Comparison of ENCODE assay signal across 13 cellular contexts in the genomic region with DNA sequence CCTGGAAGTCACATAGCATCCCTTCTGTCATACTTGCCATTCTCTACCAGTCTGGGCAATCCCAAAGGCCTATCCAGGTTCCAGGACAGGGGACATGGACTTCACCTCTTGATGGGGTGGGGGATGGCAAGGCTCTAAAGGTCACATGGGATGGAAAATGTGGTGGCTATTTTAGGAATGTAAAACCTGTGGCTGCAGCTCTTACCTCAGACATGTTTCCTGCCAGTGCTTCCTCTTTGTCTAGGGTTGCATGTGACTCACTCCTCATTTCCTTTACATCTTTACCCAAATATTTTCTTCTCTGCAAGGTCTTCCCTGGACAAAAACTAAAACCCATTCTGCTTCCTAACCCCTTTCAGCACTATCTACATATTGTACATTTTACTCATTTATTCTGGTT.
DNase-seq lines count a peak whose midpoint lies in the region; ATAC-seq and TF ChIP-seq lines count a peak whose summit lies in the region.
"Had no signal": no experiment of that assay in that cellular context is flagged by ENCODE, and none has a peak within 500 bp of the region (broad histone marks: within the 10 kb centered on the region; RNA-seq: fewer than 3 reads in every experiment).

No MANE protein-coding gene starts in this region.

- DNase-seq in Daoy (ENCODE audit: low read depth) (peak; percentile 63), MG63 (peak; percentile 6), astrocyte of the spinal cord (ENCODE audit: low read depth, low spot score) (peak; percentile 79), lung microvascular endothelial cell (ENCODE audit: low read depth in 2 of 2) (peak; percentile 87 to 98), immature natural killer cell (no peak)
- DNase-seq in activated naive CD4-positive, alpha-beta T cell treated with anti-CD3 and anti-CD28 coated beads for 36 hours: no peak
- DNase-seq: activated CD4-positive, alpha-beta T cell treated with anti-CD3 and anti-CD28 coated beads, Interleukin-2, amount 50 U/mL, for 48 hours; colonic mucosa; left colon; NCI-H526; testis had no signal

- in situ Hi-C loops in astrocyte of the spinal cord (cut with HindIII; ENCODE audit: low sequenced_read_pairs): no loop called here

- CTCF ChIA-PET in activated naive CD4-positive, alpha-beta T cell treated with anti-CD3 and anti-CD28 coated beads for 36 hours (lab: Charles Lee): interaction anchor here (0.7 kb wide), 1 partner anchor 816 kb away, joined by 3 read pairs; no protein-coding TSS in a partner anchor

- no peaks in the 10 kb centered on the region for H3K27me3 ChIP-seq in MG63
- H3K27me3 ChIP-seq: colonic mucosa, testis had no signal

- H3K36me3 ChIP-seq in MG63: no peaks in the 10 kb centered on the region
- H3K36me3 ChIP-seq: colonic mucosa had no signal

- H3K9me3 ChIP-seq in MG63: no peaks in the 10 kb centered on the region
- H3K9me3 ChIP-seq: colonic mucosa, testis had no signal

- peaks cover 0 to 5% (median under 1%) of the 10 kb centered on the region in 6 donors for H3K9me3 Mint-ChIP-seq in immature natural killer cell
- H3K9me3 Mint-ChIP-seq in activated naive CD4-positive, alpha-beta T cell treated with anti-CD3 and anti-CD28 coated beads for 36 hours: no peaks in the 10 kb centered on the region

- no peaks in the 10 kb centered on the region for H3K36me3 Mint-ChIP-seq in immature natural killer cell
- no peaks in the 10 kb centered on the region for H3K36me3 Mint-ChIP-seq in activated naive CD4-positive, alpha-beta T cell treated with anti-CD3 and anti-CD28 coated beads for 36 hours (ENCODE audit: low read depth)

- peaks cover 0 to 3% (median 3%) of the 10 kb centered on the region in 3 donors for H3K27me3 Mint-ChIP-seq in immature natural killer cell (ENCODE audit: low read depth in 3 of 3)
- H3K27me3 Mint-ChIP-seq in activated naive CD4-positive, alpha-beta T cell treated with anti-CD3 and anti-CD28 coated beads for 36 hours (ENCODE audit: low read depth): no peaks in the 10 kb centered on the region

- peaks cover 2 to 30% of the 10 kb centered on the region in 2 donors for H3K4me1 Mint-ChIP-seq in immature natural killer cell
- no peaks in the 10 kb centered on the region for H3K4me1 Mint-ChIP-seq in activated naive CD4-positive, alpha-beta T cell treated with anti-CD3 and anti-CD28 coated beads for 36 hours (ENCODE audit: low read depth)

- intact Hi-C loops in activated naive CD4-positive, alpha-beta T cell treated with anti-CD3 and anti-CD28 coated beads for 36 hours (cut with micrococcal nuclease): no loop called here

- ATAC-seq in GM21367 (IDR thresholded peaks at IDR 0.05; ENCODE audit: unreplicated experiment) (no peak), GM21825 (IDR thresholded peaks at IDR 0.05; ENCODE audit: unreplicated experiment) (no peak)
- ATAC-seq: left colon had no signal

- no peak overlapping the region for H3K4me3 ChIP-seq in MG63
- no peak overlapping the region for H3K4me3 ChIP-seq in astrocyte of the spinal cord (ENCODE audit: low read depth, low read length)
- H3K4me3 ChIP-seq: colonic mucosa, testis had no signal

- no peak overlapping the region for H3K27ac Mint-ChIP-seq in immature natural killer cell
- H3K27ac Mint-ChIP-seq in activated naive CD4-positive, alpha-beta T cell treated with anti-CD3 and anti-CD28 coated beads for 36 hours: no peak overlapping the region

- peak overlapping the region in 2 of 5 donors; percentile 0 to 1 for H3K4me3 Mint-ChIP-seq in immature natural killer cell
- H3K4me3 Mint-ChIP-seq in activated naive CD4-positive, alpha-beta T cell treated with anti-CD3 and anti-CD28 coated beads for 36 hours: no peak overlapping the region

- no peak for TF ChIP-seq CTCF in astrocyte of the spinal cord (IDR thresholded peaks at IDR 0.05; ENCODE audit: low read depth, low read length)

Comparison
In these comparisons a context has a peak if more than half of its experiments do, and no peak if none do; other contexts are left out.
1. DNase-seq: peak in Daoy (single experiment), MG63 (single experiment), astrocyte of the spinal cord (single experiment) and lung microvascular endothelial cell (2 of 2); none in immature natural killer cell (0 of 3) and activated naive CD4-positive, alpha-beta T cell treated with anti-CD3 and anti-CD28 coated beads for 36 hours (single experiment).